Comparison of ENCODE assay signal across 8 cellular contexts in the genomic region with DNA sequence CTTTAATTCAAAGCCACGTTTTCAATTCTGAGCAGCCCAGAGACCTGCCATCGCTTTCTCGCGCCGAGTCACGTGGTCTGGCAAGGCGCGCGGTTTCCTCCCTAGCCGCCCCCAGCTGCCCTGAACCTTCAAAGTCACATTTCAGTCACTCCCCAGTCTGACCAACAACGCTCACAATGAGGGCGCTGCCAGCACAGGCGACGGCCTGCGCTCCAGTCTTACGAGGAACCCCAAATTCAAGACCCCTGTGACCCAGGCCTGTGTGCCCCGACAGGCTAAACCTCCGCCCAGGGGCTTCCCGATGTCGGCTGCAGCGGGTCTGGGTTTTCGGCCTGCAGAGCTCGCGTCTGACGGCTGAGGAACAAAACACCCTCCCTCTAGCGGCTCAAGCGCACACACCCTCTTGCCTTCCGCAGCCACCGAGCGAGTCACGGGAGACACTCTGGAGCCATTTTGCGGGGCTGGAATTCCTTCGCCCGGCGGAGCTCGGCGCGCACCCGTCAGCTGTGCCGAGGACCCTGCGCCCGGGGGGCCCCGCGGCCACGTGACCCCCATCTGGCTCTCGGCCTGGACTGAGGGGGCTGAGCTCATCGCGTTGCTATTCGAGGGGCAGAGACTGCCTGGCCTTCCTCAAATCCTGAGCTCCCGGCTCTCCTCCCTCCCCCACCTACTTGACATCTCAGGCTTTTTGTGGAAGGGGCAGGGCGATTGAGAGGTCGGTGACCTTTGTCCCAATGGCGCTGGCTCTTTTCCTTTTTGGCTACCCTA.
DNase-seq lines count a peak whose midpoint lies in the region; FAIRE-seq and TF ChIP-seq lines count a peak whose summit lies in the region.

No MANE protein-coding gene starts in this region.

- H3K4me1 ChIP-seq in GM23248 (ENCODE audit: insufficient read depth) (peaks cover 38% of the 10 kb centered on the region), MM.1S (ENCODE audit: low read length) (0 out of 2 replicates have a peak, but pooled peaks cover 3% of the 10 kb centered on the region), ascending aorta (peaks cover 0 to 29% of the 10 kb centered on the region in 2 donors), hepatocyte (ENCODE audit: insufficient read depth) (peaks cover 26% of the 10 kb centered on the region)

- H3F3A ChIP-seq in GM23248 (ENCODE audit: insufficient read depth) (peaks cover 84% of the 10 kb centered on the region), MM.1S (ENCODE audit: insufficient read depth, low read length) (no peaks in the 10 kb centered on the region)

- no peaks in the 10 kb centered on the region for H3K9me2 ChIP-seq in GM23248 (ENCODE audit: insufficient read depth)
- H3K9me2 ChIP-seq in MM.1S (replicated peaks; ENCODE audit: insufficient read depth, low read length): no peaks in the 10 kb centered on the region
- no peaks in the 10 kb centered on the region for H3K9me2 ChIP-seq in hepatocyte (replicated peaks; ENCODE audit: insufficient read depth)

- H3K9me3 Mint-ChIP-seq in T-helper 2 cell treated with Interferon-gamma antibody and Interleukin-4, amounts not matched to agents 5 μg/mL and 100 μg/mL, for 36 hours: no peaks in the 10 kb centered on the region

- no peak overlapping the region for H3K27ac Mint-ChIP-seq in T-helper 2 cell treated with Interferon-gamma antibody and Interleukin-4, amounts not matched to agents 5 μg/mL and 100 μg/mL, for 36 hours

- H3K9me3 ChIP-seq in GM23248 (ENCODE audit: low read depth) (no peaks in the 10 kb centered on the region), MM.1S (replicated peaks; ENCODE audit: insufficient read depth, low read length) (no peaks in the 10 kb centered on the region), ascending aorta (no peaks in the 10 kb centered on the region), hepatocyte (ENCODE audit: low read depth) (no peaks in the 10 kb centered on the region)

- FAIRE-seq in urothelium cell line (lab: Jason Lieb, UNC): no peak

- peak overlapping the region; percentile 69 for H3K4me2 ChIP-seq in GM23248 (ENCODE audit: unreplicated experiment)
- peak overlapping the region; percentile 71 for H3K4me2 ChIP-seq in MM.1S (ENCODE audit: low read depth, low read length)
- H3K4me2 ChIP-seq in hepatocyte: peak overlapping the region; percentile 88

- in situ Hi-C loops in GM23248 (cut with MboI): loop anchor here (25.0 kb wide), 1 partner anchor 158 kb away; no protein-coding TSS in a partner anchor

- peak overlapping the region; percentile 57 for H3K4me3 ChIP-seq in GM23248
- H3K4me3 ChIP-seq in MM.1S (ENCODE audit: low read length): peak overlapping the region; percentile 47
- peak overlapping the region; percentile 43 to 68 for H3K4me3 ChIP-seq in ascending aorta
- peak overlapping the region; percentile 25 for H3K4me3 ChIP-seq in hepatocyte

- H4K20me1 ChIP-seq in GM23248 (ENCODE audit: insufficient read depth) (no peaks in the 10 kb centered on the region), MM.1S (ENCODE audit: insufficient read depth, low read length) (no peaks in the 10 kb centered on the region), hepatocyte (ENCODE audit: insufficient read depth, poor library complexity, severe bottlenecking) (no peaks in the 10 kb centered on the region)

- H2AFZ ChIP-seq in GM23248 (peak overlapping the region; percentile 36), MM.1S (ENCODE audit: low read length) (peak overlapping the region; percentile 72; the same call in 1 of the 2 replicates), hepatocyte (peak overlapping the region; percentile 73)

- peaks cover 25% of the 10 kb centered on the region for H3K4me1 Mint-ChIP-seq in T-helper 2 cell treated with Interferon-gamma antibody and Interleukin-4, amounts not matched to agents 5 μg/mL and 100 μg/mL, for 36 hours (ENCODE audit: low read depth)

- H3K27me3 ChIP-seq in GM23248 (replicated peaks; ENCODE audit: insufficient read depth): no peaks in the 10 kb centered on the region
- H3K27me3 ChIP-seq in MM.1S (replicated peaks; ENCODE audit: insufficient read depth, low read length): no peaks in the 10 kb centered on the region
- H3K27me3 ChIP-seq in ascending aorta: no peaks in the 10 kb centered on the region
- H3K27me3 ChIP-seq in hepatocyte: no peaks in the 10 kb centered on the region

- H3K36me3 Mint-ChIP-seq in T-helper 2 cell treated with Interferon-gamma antibody and Interleukin-4, amounts not matched to agents 5 μg/mL and 100 μg/mL, for 36 hours (ENCODE audit: low read depth): peaks cover 35% of the 10 kb centered on the region

- WGBS in GM23248 (ENCODE audit: low coverage in 1 of 2, low lambda C conversion rate in 2 of 2, missing lambda C conversion rate in 2 of 2), 2 experiments: 1 to 2% methylated on average over 44 to 53 of the region's 53 CpGs
- WGBS in hepatocyte (ENCODE audit: low lambda C conversion rate, missing lambda C conversion rate): 4% methylated on average over 53 of the region's 53 CpGs

- H3K36me3 ChIP-seq in GM23248 (ENCODE audit: low read depth) (peaks cover 41% of the 10 kb centered on the region), MM.1S (replicated peaks; ENCODE audit: insufficient read depth, low read length) (no peaks in the 10 kb centered on the region), ascending aorta (peaks cover 9% of the 10 kb centered on the region in 2 donors), hepatocyte (replicated peaks; ENCODE audit: insufficient read depth, low read depth) (peaks cover 2% of the 10 kb centered on the region)

- H3K27ac ChIP-seq in GM23248 (peak overlapping the region; percentile 81), MM.1S (ENCODE audit: low read length) (no peak overlapping the region; the same call in 1 of the 2 replicates), ascending aorta (peak overlapping the region; percentile 96 to 98), hepatocyte (peak overlapping the region; percentile 94)

- intact Hi-C loops in ascending aorta (cut with DNase I): loop anchor here (2.0 to 10.0 kb wide), 8 partner anchors 29 to 397 kb away; a partner anchor contains a TSS

- H3K9ac ChIP-seq in GM23248: peak overlapping the region; percentile 75
- H3K9ac ChIP-seq in MM.1S (ENCODE audit: low read length): peak overlapping the region; percentile 34; the same call in 1 of the 2 replicates

- H3K79me2 ChIP-seq in GM23248 (ENCODE audit: insufficient read depth): peaks cover 6% of the 10 kb centered on the region; the same call in 1 of the 2 replicates
- H3K79me2 ChIP-seq in MM.1S (ENCODE audit: low read length): no peaks in the 10 kb centered on the region
- no peaks in the 10 kb centered on the region for H3K79me2 ChIP-seq in hepatocyte

- H3K27me3 Mint-ChIP-seq in T-helper 2 cell treated with Interferon-gamma antibody and Interleukin-4, amounts not matched to agents 5 μg/mL and 100 μg/mL, for 36 hours (ENCODE audit: low read depth): peaks cover 10% of the 10 kb centered on the region

- DNase-seq in EH (ENCODE audit: low read depth) (peak; percentile 97), GM23248 (peak; percentile 95), MM.1S (peak; percentile 61), ascending aorta (ENCODE audit: low spot score in 2 of 2) (peak; percentile 60 to 96), hepatocyte (ENCODE audit: low spot score) (peak; percentile 93), putamen (ENCODE audit: low spot score) (peak; percentile 62), urothelium cell line (ENCODE audit: low spot score) (peak; percentile 93)
- peak; percentile 55 for DNase-seq in T-helper 2 cell treated with Interferon-gamma antibody and Interleukin-4, amounts not matched to agents 5 μg/mL and 100 μg/mL, for 36 hours (ENCODE audit: low spot score)

- TF ChIP-seq CTCF in MM.1S (IDR thresholded peaks at IDR 0.05; ENCODE audit: low read length): peak; percentile 46
- TF ChIP-seq CTCF in ascending aorta (IDR thresholded peaks at IDR 0.05): peak; percentile 60 to 83 (median 67)
- TF ChIP-seq CTCF in hepatocyte (IDR thresholded peaks at IDR 0.05; ENCODE audit: poor library complexity): peak; percentile 61

- peak overlapping the region; percentile 76 for H3K4me3 Mint-ChIP-seq in T-helper 2 cell treated with Interferon-gamma antibody and Interleukin-4, amounts not matched to agents 5 μg/mL and 100 μg/mL, for 36 hours
